Comparison of ENCODE assay signal across 36 cellular contexts in genomic region chr7:105227391-105227790, GRCh38.
"Had no signal": no experiment of that assay in that cellular context is flagged by ENCODE, and none has a peak within 500 bp of the region (broad histone marks: within the 10 kb centered on the region; RNA-seq: fewer than 3 reads in every experiment).

No MANE protein-coding gene starts in this region.

- H3K36me3 Mint-ChIP-seq: WTC11 had no signal

- H3K4me3 Mint-ChIP-seq: activated CD4-positive, alpha-beta memory T cell treated with anti-CD3 and anti-CD28 coated beads, Interleukin-2, amount 10 ng/mL, durations not matched to agents 7 days and 5 days; activated CD4-positive, alpha-beta T cell treated with anti-CD3 and anti-CD28 coated beads for 36 hours; activated CD4-positive, alpha-beta T cell treated with anti-CD3 and anti-CD28 coated beads, Interleukin-2, amount 10 ng/mL, durations not matched to agents 7 days and 5 days; activated CD8-positive, alpha-beta memory T cell treated with anti-CD3 and anti-CD28 coated beads, Interleukin-2, amount 10 ng/mL, durations not matched to agents 7 days and 5 days; activated CD8-positive, alpha-beta T cell treated with anti-CD3 and anti-CD28 coated beads, Interleukin-2, amount 10 ng/mL, durations not matched to agents 7 days and 5 days; activated naive CD4-positive, alpha-beta T cell treated with anti-CD3 and anti-CD28 coated beads, Interleukin-2, amount 10 ng/mL, durations not matched to agents 7 days and 5 days; activated naive CD4-positive, alpha-beta T cell treated with anti-CD3 and anti-CD28 coated beads, Interleukin-2, amount 50 U/mL, for 24 hours; activated naive CD8-positive, alpha-beta T cell treated with anti-CD3 and anti-CD28 coated beads, Interleukin-2, amount 10 ng/mL, durations not matched to agents 7 days and 5 days; activated naive CD8-positive, alpha-beta T cell treated with anti-CD3 and anti-CD28 coated beads, Interleukin-2, amount 50 U/mL, for 24 hours; activated T-cell treated with anti-CD3 and anti-CD28 coated beads, Interleukin-2, amount 50 U/mL, for 4 hours; brain; central memory CD8-positive, alpha-beta T cell; T-helper 1 cell treated with Interleukin-12 subunit alpha and Interleukin-12 subunit beta and Interleukin-4 antibody, amounts not matched to agents 30 μg/mL and 1 μg/mL, for 36 hours; T-helper 2 cell treated with Interferon-gamma antibody and Interleukin-4, amounts not matched to agents 5 μg/mL and 100 μg/mL, for 36 hours; WTC11 had no signal

- DNase-seq: activated CD4-positive, alpha-beta memory T cell treated with anti-CD3 and anti-CD28 coated beads, Interleukin-2, amount 10 ng/mL, durations not matched to agents 7 days and 5 days; activated CD4-positive, alpha-beta T cell treated with anti-CD3 and anti-CD28 coated beads for 1 hour; activated CD4-positive, alpha-beta T cell treated with anti-CD3 and anti-CD28 coated beads for 36 hours; activated CD4-positive, alpha-beta T cell treated with anti-CD3 and anti-CD28 coated beads for 48 hours; activated CD4-positive, alpha-beta T cell treated with anti-CD3 and anti-CD28 coated beads, Interleukin-2, amount 10 ng/mL, durations not matched to agents 7 days and 5 days; activated CD4-positive, alpha-beta T cell treated with anti-CD3 and anti-CD28 coated beads, Interleukin-2, amount 50 U/mL, for 48 hours; activated CD4-positive, CD25-positive, alpha-beta regulatory T cell; activated CD8-positive, alpha-beta memory T cell treated with anti-CD3 and anti-CD28 coated beads for 24 hours; activated CD8-positive, alpha-beta memory T cell treated with anti-CD3 and anti-CD28 coated beads, Interleukin-2, amount 10 ng/mL, durations not matched to agents 7 days and 5 days; activated CD8-positive, alpha-beta memory T cell treated with anti-CD3 and anti-CD28 coated beads, Interleukin-2, amount 50 U/mL, for 48 hours; activated CD8-positive, alpha-beta T cell treated with anti-CD3 and anti-CD28 coated beads, Interleukin-2, amount 10 ng/mL, durations not matched to agents 7 days and 5 days; activated effector memory CD4-positive, alpha-beta T cell treated with Interleukin-2 at 50 U/mL for 16 hours; activated gamma-delta T cell; activated naive CD4-positive, alpha-beta T cell treated with anti-CD3 and anti-CD28 coated beads, Interleukin-2, amount 10 ng/mL, durations not matched to agents 7 days and 5 days; activated naive CD4-positive, alpha-beta T cell treated with Interleukin-2 at 50 U/mL for 16 hours; activated naive CD8-positive, alpha-beta T cell treated with anti-CD3 and anti-CD28 coated beads, Interleukin-2, amount 10 ng/mL, durations not matched to agents 7 days and 5 days; activated naive CD8-positive, alpha-beta T cell treated with anti-CD3 and anti-CD28 coated beads, Interleukin-2, amount 50 U/mL, for 24 hours; activated T-cell treated with anti-CD3 and anti-CD28 coated beads, Interleukin-2, amount 50 U/mL, for 4 hours; amygdala; anterior cingulate cortex; caudate nucleus; cerebellar nuclear complex; T-helper 1 cell; T-helper 2 cell; T-helper 9 cell; WERI-Rb-1 had no signal

- H3K27ac ChIP-seq: ascending aorta, cardiac muscle cell, WERI-Rb-1 had no signal

- H3K27me3 Mint-ChIP-seq: activated CD4-positive, alpha-beta memory T cell treated with anti-CD3 and anti-CD28 coated beads, Interleukin-2, amount 10 ng/mL, durations not matched to agents 7 days and 5 days; activated CD4-positive, alpha-beta T cell treated with anti-CD3 and anti-CD28 coated beads for 36 hours; activated CD4-positive, alpha-beta T cell treated with anti-CD3 and anti-CD28 coated beads, Interleukin-2, amount 10 ng/mL, durations not matched to agents 7 days and 5 days; activated CD8-positive, alpha-beta memory T cell treated with anti-CD3 and anti-CD28 coated beads, Interleukin-2, amount 10 ng/mL, durations not matched to agents 7 days and 5 days; activated naive CD4-positive, alpha-beta T cell treated with anti-CD3 and anti-CD28 coated beads, Interleukin-2, amount 10 ng/mL, durations not matched to agents 7 days and 5 days; activated naive CD4-positive, alpha-beta T cell treated with anti-CD3 and anti-CD28 coated beads, Interleukin-2, amount 50 U/mL, for 24 hours; activated naive CD8-positive, alpha-beta T cell treated with anti-CD3 and anti-CD28 coated beads, Interleukin-2, amount 10 ng/mL, durations not matched to agents 7 days and 5 days; activated naive CD8-positive, alpha-beta T cell treated with anti-CD3 and anti-CD28 coated beads, Interleukin-2, amount 50 U/mL, for 24 hours; brain; central memory CD8-positive, alpha-beta T cell had no signal

- H3K9me3 Mint-ChIP-seq: activated CD4-positive, alpha-beta memory T cell treated with anti-CD3 and anti-CD28 coated beads, Interleukin-2, amount 10 ng/mL, durations not matched to agents 7 days and 5 days; activated naive CD8-positive, alpha-beta T cell treated with anti-CD3 and anti-CD28 coated beads, Interleukin-2, amount 50 U/mL, for 24 hours; central memory CD8-positive, alpha-beta T cell had no signal

- H3K9me3 ChIP-seq: ascending aorta had no signal

- H3K27ac Mint-ChIP-seq: activated CD4-positive, alpha-beta memory T cell treated with anti-CD3 and anti-CD28 coated beads, Interleukin-2, amount 10 ng/mL, durations not matched to agents 7 days and 5 days; activated CD4-positive, alpha-beta T cell treated with anti-CD3 and anti-CD28 coated beads for 36 hours; activated CD4-positive, alpha-beta T cell treated with anti-CD3 and anti-CD28 coated beads, Interleukin-2, amount 10 ng/mL, durations not matched to agents 7 days and 5 days; activated CD8-positive, alpha-beta memory T cell treated with anti-CD3 and anti-CD28 coated beads, Interleukin-2, amount 10 ng/mL, durations not matched to agents 7 days and 5 days; activated CD8-positive, alpha-beta T cell treated with anti-CD3 and anti-CD28 coated beads, Interleukin-2, amount 10 ng/mL, durations not matched to agents 7 days and 5 days; activated naive CD4-positive, alpha-beta T cell treated with anti-CD3 and anti-CD28 coated beads, Interleukin-2, amount 10 ng/mL, durations not matched to agents 7 days and 5 days; activated naive CD4-positive, alpha-beta T cell treated with anti-CD3 and anti-CD28 coated beads, Interleukin-2, amount 50 U/mL, for 24 hours; activated naive CD8-positive, alpha-beta T cell treated with anti-CD3 and anti-CD28 coated beads, Interleukin-2, amount 10 ng/mL, durations not matched to agents 7 days and 5 days; activated naive CD8-positive, alpha-beta T cell treated with anti-CD3 and anti-CD28 coated beads, Interleukin-2, amount 50 U/mL, for 24 hours; activated T-helper 2 cell treated with anti-CD3 and anti-CD28 coated beads, Interferon-gamma antibody, Interleukin-2, Interleukin-4, amounts not matched to agents 10 μg/mL and 5 μg/mL and 100 μg/mL, durations not matched to agents 14 hours and 24 hours and 36 hours; T-helper 1 cell treated with Interleukin-12 subunit alpha and Interleukin-12 subunit beta and Interleukin-4 antibody, amounts not matched to agents 30 μg/mL and 1 μg/mL, for 36 hours; T-helper 2 cell treated with Interferon-gamma antibody and Interleukin-4, amounts not matched to agents 5 μg/mL and 100 μg/mL, for 36 hours; WTC11 had no signal

- H3K36me3 ChIP-seq: cardiac muscle cell, WERI-Rb-1 had no signal

- H3K4me3 ChIP-seq: ascending aorta, cardiac muscle cell had no signal

- ATAC-seq: activated CD4-positive, alpha-beta T cell treated with anti-CD3 and anti-CD28 coated beads for 36 hours; activated CD4-positive, CD25-positive, alpha-beta regulatory T cell treated with anti-CD3 and anti-CD28 coated beads, Interleukin-2, amount 50 U/mL, for 24 hours; activated CD8-positive, alpha-beta memory T cell treated with anti-CD3 and anti-CD28 coated beads, Interleukin-2, amount 10 ng/mL, durations not matched to agents 7 days and 5 days; activated CD8-positive, alpha-beta T cell treated with anti-CD3 and anti-CD28 coated beads, Interleukin-2, amount 10 ng/mL, durations not matched to agents 7 days and 5 days; activated naive CD8-positive, alpha-beta T cell treated with anti-CD3 and anti-CD28 coated beads, Interleukin-2, amount 50 U/mL, for 24 hours; activated T-cell treated with anti-CD3 and anti-CD28 coated beads, Interleukin-2, amount 50 U/mL, for 4 hours; WTC11 had no signal
